In genomic region chr13:63050287-63050686, GRCh38 we compare ENCODE assay signal across 23 cellular contexts.
"Had no signal": no experiment of that assay in that cellular context is flagged by ENCODE, and none has a peak within 500 bp of the region (broad histone marks: within the 10 kb centered on the region; RNA-seq: fewer than 3 reads in every experiment).

No MANE protein-coding gene starts in this region.

- H3K36me3 Mint-ChIP-seq: naive B cell; naive thymus-derived CD8-positive, alpha-beta T cell had no signal

- H3K4me3 Mint-ChIP-seq: immature natural killer cell; mesothelial cell of epicardium; naive B cell; naive thymus-derived CD8-positive, alpha-beta T cell had no signal

- H3K27ac ChIP-seq: coronary artery, dorsolateral prefrontal cortex, esophagus muscularis mucosa, foreskin keratinocyte, gastroesophageal sphincter, heart left ventricle, hepatocyte, left lung, lower lobe of right lung had no signal

- H3K27ac Mint-ChIP-seq: immature natural killer cell; mesothelial cell of epicardium; naive B cell; naive thymus-derived CD8-positive, alpha-beta T cell had no signal

- H3K4me1 ChIP-seq: foreskin keratinocyte, heart left ventricle, left lung, lower lobe of right lung had no signal

- H3K4me1 Mint-ChIP-seq: immature natural killer cell; naive B cell; naive thymus-derived CD8-positive, alpha-beta T cell had no signal

- H3K9me3 ChIP-seq: esophagus muscularis mucosa, gastroesophageal sphincter, lower lobe of right lung had no signal

- H3K27me3 Mint-ChIP-seq: naive B cell; naive thymus-derived CD8-positive, alpha-beta T cell had no signal

- H3K4me3 ChIP-seq: coronary artery, dorsolateral prefrontal cortex, esophagus muscularis mucosa, gastroesophageal sphincter, heart left ventricle, hepatocyte, left lung, lower lobe of right lung, mucosa of descending colon had no signal

- DNase-seq: dermis blood vessel endothelial cell; dorsolateral prefrontal cortex; effector CD4-positive, alpha-beta T cell; effector memory CD4-positive, alpha-beta T cell; foreskin keratinocyte; heart left ventricle; hypothalamus; immature natural killer cell; islet precursor cell; left cardiac atrium; left ventricle myocardium superior; lower lobe of right lung; mesenchymal stem cell; mucosa of descending colon; naive B cell; naive thymus-derived CD8-positive, alpha-beta T cell had no signal

- FAIRE-seq: endothelial cell of umbilical vein had no signal

- H3K27me3 ChIP-seq: dorsolateral prefrontal cortex, esophagus muscularis mucosa, foreskin keratinocyte, gastroesophageal sphincter, heart left ventricle, hepatocyte, left lung had no signal

- H3K36me3 ChIP-seq: esophagus muscularis mucosa, gastroesophageal sphincter, heart left ventricle, left lung, lower lobe of right lung had no signal

- ATAC-seq: foreskin keratinocyte; gastroesophageal sphincter; heart left ventricle; left cardiac atrium; left lung; left ventricle myocardium superior; lower lobe of right lung; mucosa of descending colon; naive thymus-derived CD8-positive, alpha-beta T cell had no signal
